ENCODE assay signal across 31 cellular contexts in genomic region chr20:19411811-19412210, GRCh38.
"Had no signal": no experiment of that assay in that cellular context is flagged by ENCODE, and none has a peak within 500 bp of the region (broad histone marks: within the 10 kb centered on the region; RNA-seq: fewer than 3 reads in every experiment).

No MANE protein-coding gene starts in this region.

- H3K9me3 Mint-ChIP-seq: natural killer cell treated with Interleukin-12 subunit alpha and Interleukin-12 subunit beta and Interleukin-15 and Interleukin-18, amount 100 ng/mL, for 72 hours; neural crest cell had no signal

- H3K4me1 Mint-ChIP-seq: naive B cell; naive thymus-derived CD8-positive, alpha-beta T cell; neural crest cell; stimulated activated memory B cell treated with anti-CD40 and anti-IgM and Interleukin-4, amounts not matched to agents 10 μg/mL and 1 μg/mL and 100 μg/mL, for 72 hours; stimulated activated naive CD8-positive, alpha-beta T cell treated with anti-CD3 and anti-CD28 coated beads, Interleukin-15, amount 100 ng/mL, for 72 hours had no signal

- H3K27me3 Mint-ChIP-seq: progenitor cell of endocrine pancreas had no signal

- H3K9me3 ChIP-seq: neutrophil, psoas muscle, spleen, suprapubic skin, thoracic aorta, thyroid gland, tibial nerve, upper lobe of left lung, vagina had no signal

- H3K27ac Mint-ChIP-seq: naive B cell; naive thymus-derived CD8-positive, alpha-beta T cell; natural killer cell treated with Interleukin-12 subunit alpha and Interleukin-12 subunit beta and Interleukin-15 and Interleukin-18, amount 100 ng/mL, for 72 hours; nephron progenitor cell; progenitor cell of endocrine pancreas; stimulated activated memory B cell treated with anti-CD40 and anti-IgM and Interleukin-4, amounts not matched to agents 10 μg/mL and 1 μg/mL and 100 μg/mL, for 72 hours had no signal

- DNase-seq: naive B cell; naive thymus-derived CD8-positive, alpha-beta T cell; nephron progenitor cell; nucleus accumbens; posterior cingulate gyrus; psoas muscle; right cardiac atrium; spleen; stimulated activated CD4-positive, alpha-beta T cell treated with anti-CD3 and anti-CD28 coated beads, Interleukin-12 subunit alpha, Interleukin-12 subunit beta, amount 100 ng/mL, for 4 hours; stimulated activated CD4-positive, alpha-beta T cell treated with anti-CD3 and anti-CD28 coated beads, Interleukin-1b, Interleukin-23, amount 100 ng/mL, for 48 hours; stimulated activated CD4-positive, alpha-beta T cell treated with anti-CD3 and anti-CD28 coated beads, Interleukin-4, amount 100 ng/mL, for 1 hour; stimulated activated CD4-positive, alpha-beta T cell treated with anti-CD3 and anti-CD28 coated beads, Interleukin-4, amount 100 ng/mL, for 4 hours; stimulated activated CD8-positive, alpha-beta memory T cell treated with anti-CD3 and anti-CD28 coated beads, Interleukin-4, amount 100 ng/mL, for 48 hours; stimulated activated naive CD4-positive, alpha-beta T cell; stimulated activated naive CD8-positive, alpha-beta T cell treated with anti-CD3 and anti-CD28 coated beads, Interleukin-15, amount 100 ng/mL, for 72 hours; stimulated activated naive CD8-positive, alpha-beta T cell treated with anti-CD3 and anti-CD28 coated beads, Interleukin-15, Interleukin-2, amounts not matched to agents 100 U/mL and 50 U/mL, for 24 hours; substantia nigra; thyroid gland; upper lobe of left lung had no signal

- H3K4me3 Mint-ChIP-seq: naive B cell; naive thymus-derived CD8-positive, alpha-beta T cell; natural killer cell treated with Interleukin-12 subunit alpha and Interleukin-12 subunit beta and Interleukin-15 and Interleukin-18, amount 100 ng/mL, for 72 hours; nephron progenitor cell; neural crest cell; stimulated activated memory B cell treated with anti-CD40 and anti-IgM and Interleukin-4, amounts not matched to agents 10 μg/mL and 1 μg/mL and 100 μg/mL, for 72 hours; stimulated activated naive CD8-positive, alpha-beta T cell treated with anti-CD3 and anti-CD28 coated beads, Interleukin-15, amount 100 ng/mL, for 72 hours had no signal

- H3K36me3 ChIP-seq: neutrophil, spleen, suprapubic skin, thoracic aorta, thyroid gland, tibial nerve, upper lobe of left lung, vagina had no signal

- H3K4me1 ChIP-seq: spleen, tibial nerve had no signal

- H3K27me3 ChIP-seq: neutrophil, spleen, suprapubic skin, thyroid gland, tibial nerve, upper lobe of left lung, vagina had no signal

- H3K27ac ChIP-seq: neutrophil, parathyroid adenoma, psoas muscle, skin epidermis, spleen, suprapubic skin, thoracic aorta, thyroid gland, tibial nerve, upper lobe of left lung, vagina had no signal

- H3K4me3 ChIP-seq: psoas muscle, skin epidermis, smooth muscle cell, spleen, suprapubic skin, thoracic aorta, thyroid gland, tibial nerve, upper lobe of left lung, vagina had no signal

- H3K36me3 Mint-ChIP-seq: naive B cell; naive thymus-derived CD8-positive, alpha-beta T cell; natural killer cell treated with Interleukin-12 subunit alpha and Interleukin-12 subunit beta and Interleukin-15 and Interleukin-18, amount 100 ng/mL, for 72 hours; stimulated activated memory B cell treated with anti-CD40 and anti-IgM and Interleukin-4, amounts not matched to agents 10 μg/mL and 1 μg/mL and 100 μg/mL, for 72 hours had no signal
